10 cellular contexts compared by ENCODE assay signal in the genomic region with DNA sequence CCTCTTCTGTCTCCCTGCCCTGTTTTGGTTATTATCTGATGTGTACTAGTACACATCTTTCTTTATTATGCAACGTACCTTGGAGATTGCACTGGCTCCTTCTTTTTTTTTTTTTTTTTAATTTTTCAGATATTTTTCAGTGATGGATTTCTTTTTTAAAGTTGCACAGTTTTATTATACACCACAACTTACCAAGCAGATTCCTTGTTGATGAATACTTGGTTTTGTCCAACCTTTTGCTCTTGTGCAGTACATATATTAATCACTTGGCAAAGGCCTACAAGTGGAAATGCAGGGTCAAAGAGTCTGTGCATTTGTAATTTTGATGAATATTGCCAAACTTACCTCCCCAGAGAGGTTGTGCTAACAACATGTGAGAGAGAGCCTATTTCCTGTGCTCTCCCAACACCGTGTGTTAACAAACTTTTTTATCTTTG. TPM values are rescaled to one million over a fixed set of nuclear protein-coding genes. Genes with fewer than 3 reads are reported as not detected.
DNase-seq lines count a peak whose midpoint lies in the region; ATAC-seq and TF ChIP-seq lines count a peak whose summit lies in the region.
"Had no signal": no experiment of that assay in that cellular context is flagged by ENCODE, and none has a peak within 500 bp of the region (broad histone marks: within the 10 kb centered on the region; RNA-seq: fewer than 3 reads in every experiment).

No MANE protein-coding gene starts in this region.

- POLR2A ChIA-PET in SK-N-SH (lab: Yijun Ruan, JAX) = no interaction called here

- H3K27ac ChIP-seq in SK-N-SH (ENCODE audit: low read depth in 2 of 2, low read length in 1 of 2) (peak overlapping the region; percentile 85 to 94), stomach (peak overlapping the region in 4 of 5 donors; percentile 76 to 88 (median 79))

- no peaks in the 10 kb centered on the region; the same call in 1 of the 2 replicates for H3K79me2 ChIP-seq in SK-N-SH (ENCODE audit: insufficient read depth)

- no peak for TF ChIP-seq RAD21 in SK-N-SH (IDR thresholded peaks at IDR 0.05; ENCODE audit: low read length)

- H4K20me1 ChIP-seq in SK-N-SH (ENCODE audit: insufficient read depth) = no peaks in the 10 kb centered on the region

- H3K9ac ChIP-seq in SK-N-SH = peak overlapping the region; percentile 62; the same call in 1 of the 2 replicates

- peak overlapping the region; percentile 76 for H3K4me2 ChIP-seq in SK-N-SH

- 36% methylated on average over 2 of the region's 2 CpGs for WGBS in SK-N-SH (ENCODE audit: low lambda C conversion rate)
- WGBS in stomach, 5 donors = 34 to 50% (median 45%) methylated on average over 2 of the region's 2 CpGs

- H3K36me3 ChIP-seq in SK-N-SH (replicated peaks in 1 of 2; ENCODE audit: control insufficient read depth in 1 of 2, insufficient read depth in 2 of 2, low read length in 1 of 2) (no peaks in the 10 kb centered on the region), stomach (no peaks in the 10 kb centered on the region)

- peaks cover 34% of the 10 kb centered on the region for H3F3A ChIP-seq in SK-N-SH (replicated peaks; ENCODE audit: insufficient read depth)

- DNase-seq in HCEC 1CT (peak; percentile 96), SK-N-SH (no peak), fibroblast of the aortic adventitia (ENCODE audit: low read depth) (peak; percentile 98), stomach (no peak), NCI-H1092 treated with DMSO at 0.1 percent for 48 hours (lab: John Stamatoyannopoulos, UW) (no peak), NCI-H128 (lab: John Stamatoyannopoulos, UW; ENCODE audit: unreplicated experiment) (no peak)
- DNase-seq: activated T-cell treated with anti-CD3 and anti-CD28 coated beads, Interleukin-2, amount 50 U/mL, for 48 hours; NCI-H1930 had no signal

- intact Hi-C loops in stomach (cut with DNase I; ENCODE audit: low total_unique reads) = no loop called here

- no peak for TF ChIP-seq POLR2A in stomach (IDR thresholded peaks at IDR 0.05)

- H2AFZ ChIP-seq in SK-N-SH (ENCODE audit: low read depth) = peak overlapping the region; percentile 66; the same call in 1 of the 2 replicates

- H3K4me1 ChIP-seq in SK-N-SH (ENCODE audit: control insufficient read depth in 1 of 2, insufficient read depth in 2 of 2, low read depth in 1 of 2, low read length in 1 of 2) (peaks cover 19 to 43% of the 10 kb centered on the region in 2 experiments), stomach (peaks cover 13 to 82% (median 35%) of the 10 kb centered on the region in 4 donors)

- no peak for TF ChIP-seq CTCF in SK-N-SH (IDR thresholded peaks at IDR 0.05)
- no peak for TF ChIP-seq CTCF in fibroblast of the aortic adventitia (IDR thresholded peaks at IDR 0.05; ENCODE audit: insufficient read depth, low read length)
- no peak for TF ChIP-seq CTCF in stomach (IDR thresholded peaks at IDR 0.05)

- no peak overlapping the region for H3K4me3 ChIP-seq in SK-N-SH (ENCODE audit: low read depth in 2 of 2, low read length in 1 of 2)
- no peak overlapping the region for H3K4me3 ChIP-seq in fibroblast of the aortic adventitia (ENCODE audit: low read depth, low read length)
- H3K4me3 ChIP-seq in stomach = no peak overlapping the region

- H3K9me2 ChIP-seq in SK-N-SH = no peaks in the 10 kb centered on the region

- CTCF ChIA-PET in SK-N-SH (lab: Yijun Ruan, JAX) = interaction anchor here (1.5 to 10.1 kb wide), 2 partner anchors 18 to 280 kb away, joined by 4 to 82 read pairs; partner anchors contain the start of gene CENPB

- no peaks in the 10 kb centered on the region for H3K27me3 ChIP-seq in SK-N-SH (ENCODE audit: insufficient read depth)
- no peaks in the 10 kb centered on the region for H3K27me3 ChIP-seq in stomach

- ATAC-seq in GM21528 (IDR thresholded peaks at IDR 0.05; ENCODE audit: low FRiP score, unreplicated experiment) (no peak), HG03469 (IDR thresholded peaks at IDR 0.05; ENCODE audit: unreplicated experiment) (no peak)

- H3K9me3 ChIP-seq in SK-N-SH (no peaks in the 10 kb centered on the region), stomach (no peaks in the 10 kb centered on the region)

- TF ChIP-seq EP300 in SK-N-SH (IDR thresholded peaks at IDR 0.05; ENCODE audit: borderline replicate concordance in 1 of 2, low read depth in 1 of 2, low read length in 1 of 2) (peak in 1 of 2 experiments; percentile 56; a peak in 1 of 4 replicates), stomach (IDR thresholded peaks at IDR 0.05) (no peak)

TF ChIP-seq in SK-N-SH, 30 proteins besides CTCF, POLR2A, EP300 and RAD21 (continues in another document):
- TF ChIP-seq EZH2phosphoT487 (IDR thresholded peaks at IDR 0.05; ENCODE audit: borderline replicate concordance, low read depth) (no peak), POLR2AphosphoS5 (IDR thresholded peaks at IDR 0.05; ENCODE audit: low read depth, low read length) (no peak), TAF1 (IDR thresholded peaks at IDR 0.05; ENCODE audit: borderline replicate concordance, low read depth, low read length) (no peak), ZBTB33 (IDR thresholded peaks at IDR 0.05; ENCODE audit: borderline replicate concordance, low read depth) (no peak), RXRA (IDR thresholded peaks at IDR 0.05; ENCODE audit: borderline replicate concordance, low read depth) (peak; percentile 62; the same call in 1 of the 2 replicates), USF2 (IDR thresholded peaks at IDR 0.05; ENCODE audit: borderline replicate concordance, low read depth, low read length) (no peak), FOSL2 (IDR thresholded peaks at IDR 0.05; ENCODE audit: borderline replicate concordance, low read depth) (peak; percentile 31; the same call in 1 of the 2 replicates), SIN3A (IDR thresholded peaks at IDR 0.05; ENCODE audit: borderline replicate concordance, low read depth, low read length) (no peak), JUND (IDR thresholded peaks at IDR 0.05) (0 out of 2 replicates have a peak, but pooled peaks have one; percentile 29), TEAD4 (IDR thresholded peaks at IDR 0.05; ENCODE audit: borderline replicate concordance, insufficient read depth) (0 out of 2 replicates have a peak, but pooled peaks have one; percentile 21), NFIC (IDR thresholded peaks at IDR 0.05; ENCODE audit: borderline replicate concordance) (peak; percentile 80)
- TF ChIP-seq, protein P1, sequence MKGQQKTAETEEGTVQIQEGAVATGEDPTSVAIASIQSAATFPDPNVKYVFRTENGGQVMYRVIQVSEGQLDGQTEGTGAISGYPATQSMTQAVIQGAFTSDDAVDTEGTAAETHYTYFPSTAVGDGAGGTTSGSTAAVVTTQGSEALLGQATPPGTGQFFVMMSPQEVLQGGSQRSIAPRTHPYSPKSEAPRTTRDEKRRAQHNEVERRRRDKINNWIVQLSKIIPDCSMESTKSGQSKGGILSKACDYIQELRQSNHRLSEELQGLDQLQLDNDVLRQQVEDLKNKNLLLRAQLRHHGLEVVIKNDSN (IDR thresholded peaks at IDR 0.05; ENCODE audit: borderline replicate concordance, low read depth) = no peak
- TF ChIP-seq, protein P2, sequence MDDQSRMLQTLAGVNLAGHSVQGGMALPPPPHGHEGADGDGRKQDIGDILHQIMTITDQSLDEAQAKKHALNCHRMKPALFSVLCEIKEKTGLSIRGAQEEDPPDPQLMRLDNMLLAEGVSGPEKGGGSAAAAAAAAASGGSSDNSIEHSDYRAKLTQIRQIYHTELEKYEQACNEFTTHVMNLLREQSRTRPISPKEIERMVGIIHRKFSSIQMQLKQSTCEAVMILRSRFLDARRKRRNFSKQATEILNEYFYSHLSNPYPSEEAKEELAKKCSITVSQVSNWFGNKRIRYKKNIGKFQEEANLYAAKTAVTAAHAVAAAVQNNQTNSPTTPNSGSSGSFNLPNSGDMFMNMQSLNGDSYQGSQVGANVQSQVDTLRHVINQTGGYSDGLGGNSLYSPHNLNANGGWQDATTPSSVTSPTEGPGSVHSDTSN (IDR thresholded peaks at IDR 0.05) = peak; percentile 74

RNA-seq across cellular contexts. Expression of gene RNF24, which starts 50.1 kb away (rescaled TPM):
- polyA plus RNA-seq in SK-N-SH (2012; rRNA removed) (6.9 and 7.9 TPM in 2 replicates), stomach (1 to 10 TPM; 2.2 to 3.7 (median 2.3) TPM)
- 7.3 and 8.1 TPM in 2 replicates for polyA plus RNA-seq in SK-N-SH (2012; cell fraction: cytosol; rRNA removed)
- 9.7 and 9.9 TPM in 2 replicates for polyA plus RNA-seq in SK-N-SH (2012; cell fraction: nucleus; rRNA removed)
- total RNA-seq in fibroblast of the aortic adventitia (ENCODE audit: low replicate concordance) (17.6 and 61.2 TPM in 2 replicates), stomach (10 to 100 TPM in 2 of 5 donors, 1 to 10 TPM in 3; 1.3 to 12.2 (median 7.2) TPM)

Comparison
In these comparisons a context has a peak if more than half of its experiments do, and no peak if none do; other contexts are left out.
1. DNase-seq: peak in HCEC 1CT (single experiment) and fibroblast of the aortic adventitia (single experiment); none in SK-N-SH (single experiment), stomach (single experiment), NCI-H1092 treated with DMSO at 0.1 percent for 48 hours (single experiment) and NCI-H128 (single experiment).